ENCODE assay signal across 9 cellular contexts in the genomic region with DNA sequence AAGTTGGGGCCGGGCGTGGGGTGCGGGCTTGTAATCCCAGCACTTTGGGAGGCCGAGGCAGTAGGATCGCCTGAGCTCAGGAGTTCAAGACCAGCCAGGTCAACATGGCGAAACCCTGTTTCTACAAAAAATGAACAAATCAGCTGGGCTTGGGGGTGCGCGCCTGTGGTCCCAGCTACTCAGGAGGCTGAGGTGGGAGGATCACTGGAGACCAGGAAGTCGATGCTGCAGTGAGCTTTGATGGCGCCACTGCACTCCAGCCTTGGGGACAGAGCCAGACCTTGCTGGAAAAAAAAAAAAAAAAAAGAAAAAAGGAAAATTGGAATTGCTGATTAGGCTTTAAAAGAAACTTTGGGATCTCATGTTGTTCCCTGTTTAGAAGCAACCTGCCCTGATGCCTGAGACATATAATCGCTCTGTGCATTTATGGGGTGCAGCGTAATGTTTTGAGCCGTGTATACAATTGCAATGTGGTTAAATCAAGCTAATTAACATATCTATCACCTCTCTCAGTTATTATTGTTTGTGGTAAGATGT. TPM values are rescaled to one million over a fixed set of nuclear protein-coding genes. Genes with fewer than 3 reads are reported as not detected.
A peak's percentile ranks its signal among the peaks of the same experiment; 100 is the strongest.
DNase-seq lines count a peak whose midpoint lies in the region; ATAC-seq and TF ChIP-seq lines count a peak whose summit lies in the region.
"Had no signal": no experiment of that assay in that cellular context is flagged by ENCODE, and none has a peak within 500 bp of the region (broad histone marks: within the 10 kb centered on the region; RNA-seq: fewer than 3 reads in every experiment).

No MANE protein-coding gene starts in this region.

- no peaks in the 10 kb centered on the region for H3K9me3 ChIP-seq in left ventricle myocardium inferior (replicated peaks)
- H3K9me3 ChIP-seq in mucosa of stomach (ENCODE audit: control insufficient read depth, low read length) = no peaks in the 10 kb centered on the region

- no peak for TF ChIP-seq CTCF in left ventricle myocardium inferior (IDR thresholded peaks at IDR 0.05; ENCODE audit: borderline replicate concordance)

- peak overlapping the region; percentile 56 for H3K9ac ChIP-seq in mucosa of stomach (ENCODE audit: low read length)

- H3K4me3 Mint-ChIP-seq in central memory CD8-positive, alpha-beta T cell = peak overlapping the region; percentile 41

- H3K27me3 ChIP-seq in left ventricle myocardium inferior (ENCODE audit: low read depth) (no peaks in the 10 kb centered on the region), mucosa of stomach (ENCODE audit: control insufficient read depth, insufficient read depth, low read length) (no peaks in the 10 kb centered on the region)

- H3K27ac Mint-ChIP-seq in central memory CD8-positive, alpha-beta T cell (ENCODE audit: low read depth) = no peak overlapping the region

- peaks cover 94% of the 10 kb centered on the region for H3K27me3 Mint-ChIP-seq in central memory CD8-positive, alpha-beta T cell

- no peak for DNase-seq in left ventricle myocardium inferior
- DNase-seq in left ventricle myocardium superior = no peak
- no peak for DNase-seq in central memory CD8-positive, alpha-beta T cell (ENCODE audit: low spot score in 2 of 2)
- DNase-seq in NCI-H187 (lab: John Stamatoyannopoulos, UW) = no peak
- DNase-seq in germinal center (ENCODE audit: low spot score) = no peak
- no peak for DNase-seq in DMS79 (lab: John Stamatoyannopoulos, UW)
- DNase-seq: cortex of kidney had no signal

- H3K36me3 Mint-ChIP-seq in central memory CD8-positive, alpha-beta T cell (ENCODE audit: insufficient read depth) = no peaks in the 10 kb centered on the region

- no peak for ATAC-seq in left ventricle myocardium superior
- ATAC-seq in central memory CD8-positive, alpha-beta T cell (replicated peaks; ENCODE audit: extremely low read depth, poor library complexity, severe bottlenecking) = no peak

- peak overlapping the region; percentile 77 for H3K4me3 ChIP-seq in left ventricle myocardium inferior
- no peak overlapping the region for H3K4me3 ChIP-seq in mucosa of stomach (ENCODE audit: low read length)
- H3K4me3 ChIP-seq in urinary bladder (ENCODE audit: low read depth, low read length) = peak overlapping the region; percentile 51

- WGBS in urinary bladder = 51% methylated on average over 13 of the region's 13 CpGs

- H3K36me3 ChIP-seq in left ventricle myocardium inferior (peaks cover 11% of the 10 kb centered on the region), mucosa of stomach (ENCODE audit: control insufficient read depth, insufficient read depth, low read length) (no peaks in the 10 kb centered on the region), urinary bladder (ENCODE audit: insufficient read depth) (no peaks in the 10 kb centered on the region)

- H3K9me3 Mint-ChIP-seq in central memory CD8-positive, alpha-beta T cell = no peaks in the 10 kb centered on the region

- H3K4me1 ChIP-seq in left ventricle myocardium inferior (peaks cover 21% of the 10 kb centered on the region), mucosa of stomach (ENCODE audit: control insufficient read depth, insufficient read depth, low read length) (peaks cover 5% of the 10 kb centered on the region), urinary bladder (ENCODE audit: insufficient read depth) (no peaks in the 10 kb centered on the region)

- H3K27ac ChIP-seq in left ventricle myocardium inferior (replicated peaks) (peak overlapping the region; percentile 97), urinary bladder (ENCODE audit: low read depth) (peak overlapping the region; percentile 59)

- intact Hi-C loops in left ventricle myocardium inferior (cut with micrococcal nuclease) = no loop called here
- intact Hi-C loops in left ventricle myocardium superior (cut with micrococcal nuclease) = no loop called here

- no peaks in the 10 kb centered on the region for H3K4me1 Mint-ChIP-seq in central memory CD8-positive, alpha-beta T cell

RNA-seq across cellular contexts. Expression of a gene that starts 0.8 kb away (rescaled TPM):
- total RNA-seq in left ventricle myocardium inferior = 5.9 TPM
- 4.5 TPM for total RNA-seq in left ventricle myocardium superior
- 23.0 TPM for total RNA-seq in urinary bladder
- 3.9 TPM for polyA plus RNA-seq in urinary bladder
